Comparison of ENCODE assay signal across 26 cellular contexts in genomic region chr5:88380332-88380731, GRCh38.
"Had no signal": no experiment of that assay in that cellular context is flagged by ENCODE, and none has a peak within 500 bp of the region (broad histone marks: within the 10 kb centered on the region; RNA-seq: fewer than 3 reads in every experiment).

No MANE protein-coding gene starts in this region.

- H3K9me3 Mint-ChIP-seq: activated CD4-positive, alpha-beta memory T cell treated with anti-CD3 and anti-CD28 coated beads for 36 hours; activated CD4-positive, alpha-beta T cell treated with anti-CD3 and anti-CD28 coated beads, Interleukin-2, amount 10 ng/mL, durations not matched to agents 7 days and 5 days; activated naive CD8-positive, alpha-beta T cell treated with anti-CD3 and anti-CD28 coated beads, Interleukin-2, amount 50 U/mL, for 24 hours; activated T-cell treated with anti-CD3 and anti-CD28 coated beads, Interleukin-2, amount 50 U/mL, for 4 hours; T-cell had no signal

- H3K36me3 Mint-ChIP-seq: activated CD4-positive, alpha-beta memory T cell treated with anti-CD3 and anti-CD28 coated beads for 36 hours; T-cell had no signal

- H3K4me3 ChIP-seq: ascending aorta, body of pancreas had no signal

- DNase-seq: activated CD4-positive, alpha-beta memory T cell treated with anti-CD3 and anti-CD28 coated beads for 36 hours; activated CD4-positive, alpha-beta T cell treated with anti-CD3 and anti-CD28 coated beads, Interleukin-2, amount 10 ng/mL, durations not matched to agents 7 days and 5 days; activated CD4-positive, CD25-positive, alpha-beta regulatory T cell; activated CD8-positive, alpha-beta memory T cell treated with anti-CD3 and anti-CD28 coated beads for 24 hours; activated effector memory CD4-positive, alpha-beta T cell treated with anti-CD3 and anti-CD28 coated beads, Interleukin-2, amount 50 U/mL, for 16 hours; activated naive CD4-positive, alpha-beta T cell treated with Interleukin-2 at 50 U/mL for 16 hours; activated naive CD8-positive, alpha-beta T cell treated with anti-CD3 and anti-CD28 coated beads, Interleukin-2, amount 50 U/mL, for 24 hours; activated T-cell treated with anti-CD3 and anti-CD28 coated beads, Interleukin-2, amount 50 U/mL, for 4 hours; amniotic stem cell; body of pancreas; central memory CD4-positive, alpha-beta T cell; NCI-H1092; NCI-H1417 treated with DMSO at 0.1 percent for 48 hours; NCI-H1694; NCI-H2029; NCI-H2107; NCI-H446; NCI-H526; PC-3; SIG-M5; T-cell; T-helper 2 cell; T1000 had no signal

- H3K27ac ChIP-seq: ascending aorta, body of pancreas, KMS-11 had no signal

- H3K4me1 Mint-ChIP-seq: activated CD4-positive, alpha-beta T cell treated with anti-CD3 and anti-CD28 coated beads, Interleukin-2, amount 10 ng/mL, durations not matched to agents 7 days and 5 days; activated naive CD8-positive, alpha-beta T cell treated with anti-CD3 and anti-CD28 coated beads, Interleukin-2, amount 50 U/mL, for 24 hours; T-cell had no signal

- H3K36me3 ChIP-seq: ascending aorta had no signal

- H3K27me3 ChIP-seq: ascending aorta, body of pancreas had no signal

- H3K4me3 Mint-ChIP-seq: activated CD4-positive, alpha-beta memory T cell treated with anti-CD3 and anti-CD28 coated beads for 36 hours; activated CD4-positive, alpha-beta T cell treated with anti-CD3 and anti-CD28 coated beads, Interleukin-2, amount 10 ng/mL, durations not matched to agents 7 days and 5 days; activated naive CD8-positive, alpha-beta T cell treated with anti-CD3 and anti-CD28 coated beads, Interleukin-2, amount 50 U/mL, for 24 hours; activated T-cell treated with anti-CD3 and anti-CD28 coated beads, Interleukin-2, amount 50 U/mL, for 4 hours; T-cell had no signal

- H3K4me2 ChIP-seq: KMS-11 had no signal

- H3K27me3 Mint-ChIP-seq: activated CD4-positive, alpha-beta T cell treated with anti-CD3 and anti-CD28 coated beads, Interleukin-2, amount 10 ng/mL, durations not matched to agents 7 days and 5 days; activated naive CD8-positive, alpha-beta T cell treated with anti-CD3 and anti-CD28 coated beads, Interleukin-2, amount 50 U/mL, for 24 hours had no signal

- H3K9ac ChIP-seq: KMS-11 had no signal

- H3K27ac Mint-ChIP-seq: activated CD4-positive, alpha-beta memory T cell treated with anti-CD3 and anti-CD28 coated beads for 36 hours; activated CD4-positive, alpha-beta T cell treated with anti-CD3 and anti-CD28 coated beads, Interleukin-2, amount 10 ng/mL, durations not matched to agents 7 days and 5 days; activated naive CD4-positive, alpha-beta T cell treated with anti-CD3 and anti-CD28 coated beads, Interleukin-2, amount 50 U/mL, for 72 hours; activated naive CD8-positive, alpha-beta T cell treated with anti-CD3 and anti-CD28 coated beads, Interleukin-2, amount 50 U/mL, for 24 hours; T-cell had no signal

- H3K4me1 ChIP-seq: ascending aorta, body of pancreas had no signal
